Comparison of ENCODE assay signal across 11 cellular contexts in genomic region chr22:44031111-44031963, GRCh38. TPM values are rescaled to one million over a fixed set of nuclear protein-coding genes. Genes with fewer than 3 reads are reported as not detected.
DNase-seq lines count a peak whose midpoint lies in the region; ATAC-seq, FAIRE-seq and TF ChIP-seq lines count a peak whose summit lies in the region.
"Had no signal": no experiment of that assay in that cellular context is flagged by ENCODE, and none has a peak within 500 bp of the region (broad histone marks: within the 10 kb centered on the region; RNA-seq: fewer than 3 reads in every experiment).

No MANE protein-coding gene starts in this region.

- H3K79me2 ChIP-seq in mammary epithelial cell (ENCODE audit: insufficient read depth, low read length), result no peaks in the 10 kb centered on the region

- DNase-seq in heart right ventricle (no peak), Right ventricle myocardium inferior (ENCODE audit: missing footprints) (no peak), type B pancreatic cell (ENCODE audit: extremely low spot score, unreplicated experiment) (no peak), H54 (ENCODE audit: insufficient read length, low spot score) (no peak), mammary epithelial cell (no peak), pons (ENCODE audit: low spot score) (no peak)
- DNase-seq: left cardiac atrium, NCI-H2081 treated with DMSO at 0.1 percent for 48 hours had no signal

- H3K27ac Mint-ChIP-seq in activated naive CD4-positive, alpha-beta T cell treated with anti-CD3 and anti-CD28 coated beads, Interleukin-2, amount 50 U/mL, for 24 hours, result peak overlapping the region; percentile 14
- H3K27ac Mint-ChIP-seq in type B pancreatic cell, result peak overlapping the region; percentile 23

- H3K4me1 ChIP-seq in heart right ventricle (peaks cover 8 to 78% (median 64%) of the 10 kb centered on the region in 9 donors), liver (ENCODE audit: control insufficient read depth in 4 of 4, insufficient read depth in 4 of 4, low read length in 3 of 4) (peaks cover 5 to 6% (median 5%) of the 10 kb centered on the region in 4 donors), mammary epithelial cell (ENCODE audit: insufficient read depth, low read length) (no peaks in the 10 kb centered on the region)
- H3K4me1 ChIP-seq: breast epithelium had no signal

- H3K36me3 Mint-ChIP-seq in activated naive CD4-positive, alpha-beta T cell treated with anti-CD3 and anti-CD28 coated beads, Interleukin-2, amount 50 U/mL, for 24 hours, result no peaks in the 10 kb centered on the region
- no peaks in the 10 kb centered on the region for H3K36me3 Mint-ChIP-seq in type B pancreatic cell

- H3K4me3 Mint-ChIP-seq in activated naive CD4-positive, alpha-beta T cell treated with anti-CD3 and anti-CD28 coated beads, Interleukin-2, amount 50 U/mL, for 24 hours, result no peak overlapping the region
- peak overlapping the region; percentile 31 for H3K4me3 Mint-ChIP-seq in type B pancreatic cell

- in situ Hi-C loops in mammary epithelial cell (cut with MboI; ENCODE audit: low sequenced_read_pairs in 2 of 2), result no loop called here

- H3K36me3 ChIP-seq in heart right ventricle (no peaks in the 10 kb centered on the region), liver (ENCODE audit: control insufficient read depth in 4 of 4, insufficient read depth in 3 of 4, low read depth in 1 of 4, low read length in 3 of 4) (no peaks in the 10 kb centered on the region), mammary epithelial cell (ENCODE audit: insufficient read depth, low read length) (no peaks in the 10 kb centered on the region)
- H3K36me3 ChIP-seq: breast epithelium had no signal

- no peak overlapping the region for H2AFZ ChIP-seq in mammary epithelial cell (ENCODE audit: low read depth, low read length)

- peak in 5 of 8 donors; percentile 2 to 39 (median 24) for ATAC-seq in heart right ventricle
- ATAC-seq in Right ventricle myocardium inferior, result no peak

- TF ChIP-seq POLR2A in H54 (IDR thresholded peaks at IDR 0.05; ENCODE audit: low read depth, low read length), result no peak

- peaks cover 14% of the 10 kb centered on the region for H3K4me1 Mint-ChIP-seq in activated naive CD4-positive, alpha-beta T cell treated with anti-CD3 and anti-CD28 coated beads, Interleukin-2, amount 50 U/mL, for 24 hours
- peaks cover 36% of the 10 kb centered on the region for H3K4me1 Mint-ChIP-seq in type B pancreatic cell (ENCODE audit: unreplicated experiment)

- 57 to 72% methylated on average over 24 of the region's 24 CpGs for WGBS in heart right ventricle, 2 donors
- 77% methylated on average over 24 of the region's 24 CpGs for WGBS in liver
- 83% methylated on average over 23 of the region's 24 CpGs for WGBS in mammary epithelial cell (ENCODE audit: low coverage, missing lambda C conversion rate)

- CTCF ChIA-PET in mammary epithelial cell (lab: Charles Lee; ENCODE audit: low non-redundant PET), result no interaction called here

- BruUV-seq in mammary epithelial cell (replicated peaks; lab: Mats Ljungman, UMichigan), result no TSS peak

- intact Hi-C loops in heart right ventricle (cut with DNase I), result no loop called here
- intact Hi-C loops in Right ventricle myocardium inferior (cut with DNase I), result no loop called here
- intact Hi-C loops in mammary epithelial cell (cut with micrococcal nuclease), result no loop called here

- H3K27me3 ChIP-seq in heart right ventricle (no peaks in the 10 kb centered on the region), liver (ENCODE audit: control insufficient read depth in 4 of 4, insufficient read depth in 4 of 4, low read length in 3 of 4) (no peaks in the 10 kb centered on the region), mammary epithelial cell (ENCODE audit: insufficient read depth, low read length) (no peaks in the 10 kb centered on the region)
- H3K27me3 ChIP-seq: breast epithelium had no signal

- FAIRE-seq in H54 (lab: Jason Lieb, UNC), result no peak

- TF ChIP-seq RAD21 in liver (IDR thresholded peaks at IDR 0.05), result no peak

- peak overlapping the region; percentile 71 to 98 (median 84) for H3K27ac ChIP-seq in heart right ventricle
- H3K27ac ChIP-seq in liver (ENCODE audit: low read depth in 1 of 2, low read length in 2 of 2), result peak overlapping the region; percentile 3 to 59
- H3K27ac ChIP-seq in mammary epithelial cell (ENCODE audit: insufficient read depth, low read depth, low read length), result no peak overlapping the region

- no peak overlapping the region for H3K4me2 ChIP-seq in mammary epithelial cell (ENCODE audit: insufficient read depth, low read depth, low read length)

- H3K27me3 Mint-ChIP-seq in activated naive CD4-positive, alpha-beta T cell treated with anti-CD3 and anti-CD28 coated beads, Interleukin-2, amount 50 U/mL, for 24 hours, result peaks cover 6% of the 10 kb centered on the region
- peaks cover 2% of the 10 kb centered on the region for H3K27me3 Mint-ChIP-seq in type B pancreatic cell

- TF ChIP-seq CTCF in heart right ventricle (IDR thresholded peaks at IDR 0.05) (no peak), liver (IDR thresholded peaks at IDR 0.05; ENCODE audit: low read depth, low read length, missing input control) (no peak), type B pancreatic cell (conservative IDR thresholded peaks at IDR 0.05) (no peak), mammary epithelial cell (conservative IDR thresholded peaks at IDR 0.05 in 1 of 2, IDR thresholded peaks at IDR 0.05 in 1 of 2; ENCODE audit: extremely low read depth in 1 of 2, insufficient read depth in 1 of 2, low read depth in 1 of 2, low read length in 2 of 2) (no peak)

- H4K20me1 ChIP-seq in mammary epithelial cell (ENCODE audit: insufficient read depth, low read length), result no peaks in the 10 kb centered on the region

- peaks cover 0 to 4% (median 0%) of the 10 kb centered on the region in 11 donors for H3K9me3 ChIP-seq in heart right ventricle
- no peaks in the 10 kb centered on the region for H3K9me3 ChIP-seq in liver (ENCODE audit: control insufficient read depth in 4 of 4, low read length in 3 of 4)
- no peaks in the 10 kb centered on the region for H3K9me3 ChIP-seq in mammary epithelial cell (replicated peaks; ENCODE audit: insufficient read depth, low read length)
- H3K9me3 ChIP-seq: breast epithelium had no signal

- dilution Hi-C loops in mammary epithelial cell (cut with HindIII; ENCODE audit: low sequenced_read_pairs), result no loop called here

- H3K9ac ChIP-seq in liver (ENCODE audit: low read depth in 1 of 2, low read length in 2 of 2) (no peak overlapping the region), mammary epithelial cell (ENCODE audit: insufficient read depth, low read length) (no peak overlapping the region)

- H3K9me3 Mint-ChIP-seq in activated naive CD4-positive, alpha-beta T cell treated with anti-CD3 and anti-CD28 coated beads, Interleukin-2, amount 50 U/mL, for 24 hours, result no peaks in the 10 kb centered on the region
- no peaks in the 10 kb centered on the region for H3K9me3 Mint-ChIP-seq in type B pancreatic cell

- H3K4me3 ChIP-seq in heart right ventricle, result no peak overlapping the region
- H3K4me3 ChIP-seq in liver (ENCODE audit: low read depth in 1 of 3, low read length in 3 of 3), result no peak overlapping the region
- H3K4me3 ChIP-seq in mammary epithelial cell (replicated peaks in 1 of 3; ENCODE audit: insufficient read depth in 1 of 3, low read depth in 2 of 3, low read length in 3 of 3), result no peak overlapping the region
- H3K4me3 ChIP-seq: breast epithelium had no signal

TF ChIP-seq in liver, 16 proteins besides CTCF, POLR2A, EP300 and RAD21 (continues in another document):
- TF ChIP-seq, protein P1, sequence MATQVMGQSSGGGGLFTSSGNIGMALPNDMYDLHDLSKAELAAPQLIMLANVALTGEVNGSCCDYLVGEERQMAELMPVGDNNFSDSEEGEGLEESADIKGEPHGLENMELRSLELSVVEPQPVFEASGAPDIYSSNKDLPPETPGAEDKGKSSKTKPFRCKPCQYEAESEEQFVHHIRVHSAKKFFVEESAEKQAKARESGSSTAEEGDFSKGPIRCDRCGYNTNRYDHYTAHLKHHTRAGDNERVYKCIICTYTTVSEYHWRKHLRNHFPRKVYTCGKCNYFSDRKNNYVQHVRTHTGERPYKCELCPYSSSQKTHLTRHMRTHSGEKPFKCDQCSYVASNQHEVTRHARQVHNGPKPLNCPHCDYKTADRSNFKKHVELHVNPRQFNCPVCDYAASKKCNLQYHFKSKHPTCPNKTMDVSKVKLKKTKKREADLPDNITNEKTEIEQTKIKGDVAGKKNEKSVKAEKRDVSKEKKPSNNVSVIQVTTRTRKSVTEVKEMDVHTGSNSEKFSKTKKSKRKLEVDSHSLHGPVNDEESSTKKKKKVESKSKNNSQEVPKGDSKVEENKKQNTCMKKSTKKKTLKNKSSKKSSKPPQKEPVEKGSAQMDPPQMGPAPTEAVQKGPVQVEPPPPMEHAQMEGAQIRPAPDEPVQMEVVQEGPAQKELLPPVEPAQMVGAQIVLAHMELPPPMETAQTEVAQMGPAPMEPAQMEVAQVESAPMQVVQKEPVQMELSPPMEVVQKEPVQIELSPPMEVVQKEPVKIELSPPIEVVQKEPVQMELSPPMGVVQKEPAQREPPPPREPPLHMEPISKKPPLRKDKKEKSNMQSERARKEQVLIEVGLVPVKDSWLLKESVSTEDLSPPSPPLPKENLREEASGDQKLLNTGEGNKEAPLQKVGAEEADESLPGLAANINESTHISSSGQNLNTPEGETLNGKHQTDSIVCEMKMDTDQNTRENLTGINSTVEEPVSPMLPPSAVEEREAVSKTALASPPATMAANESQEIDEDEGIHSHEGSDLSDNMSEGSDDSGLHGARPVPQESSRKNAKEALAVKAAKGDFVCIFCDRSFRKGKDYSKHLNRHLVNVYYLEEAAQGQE (IDR thresholded peaks at IDR 0.05), result no peak
- TF ChIP-seq HNF4A (conservative IDR thresholded peaks at IDR 0.05) (no peak), HNF4G (IDR thresholded peaks at IDR 0.05) (no peak), EGR1 (IDR thresholded peaks at IDR 0.05; ENCODE audit: low read depth in 2 of 2) (no peak), MAX (IDR thresholded peaks at IDR 0.05) (no peak), TAF1 (conservative IDR thresholded peaks at IDR 0.05) (no peak)
- TF ChIP-seq, protein P2, sequence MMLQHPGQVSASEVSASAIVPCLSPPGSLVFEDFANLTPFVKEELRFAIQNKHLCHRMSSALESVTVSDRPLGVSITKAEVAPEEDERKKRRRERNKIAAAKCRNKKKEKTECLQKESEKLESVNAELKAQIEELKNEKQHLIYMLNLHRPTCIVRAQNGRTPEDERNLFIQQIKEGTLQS (IDR thresholded peaks at IDR 0.05), result no peak

RNA-seq across cellular contexts. Expression of gene PARVB, which starts 7.2 kb away (rescaled TPM):
- total RNA-seq in heart right ventricle (100 to 1,000 TPM in 4 of 10 donors, 10 to 100 TPM in 6; 53.9 to 201 (median 92.3) TPM), Right ventricle myocardium inferior (197 TPM), liver (10 to 100 TPM; 14.0 to 55.5 TPM), type B pancreatic cell (ENCODE audit: low replicate concordance) (7.2 and 15.9 TPM in 2 replicates), mammary epithelial cell (10 to 100 TPM; 16.2 to 26.3 TPM)
- polyA plus RNA-seq in heart right ventricle (10 to 100 TPM; 46.7 to 69.9 TPM), liver (10 to 100 TPM in 1 of 2 donors, 1 to 10 TPM in 1; 3.2 to 21.5 TPM), mammary epithelial cell (34.3 TPM)
- polyA minus RNA-seq in mammary epithelial cell, result 57.6 TPM
